ENCODE assay signal across 8 cellular contexts in the genomic region with DNA sequence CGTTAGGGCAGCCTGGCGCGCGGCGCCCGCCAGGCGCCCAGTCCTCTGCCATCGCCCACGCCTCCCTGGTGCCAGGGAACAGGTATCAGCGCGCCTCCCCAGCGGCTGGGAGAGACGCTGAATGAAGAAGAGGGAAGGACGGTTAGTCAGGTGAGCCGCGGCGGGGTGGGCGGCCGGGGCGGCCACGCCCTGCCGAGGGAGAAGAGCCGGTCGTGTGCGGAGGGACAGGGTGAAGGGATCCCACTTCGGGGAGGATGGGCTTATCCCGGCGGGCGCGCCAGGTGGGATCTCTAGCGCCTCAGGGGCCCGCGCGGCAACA. TPM values are rescaled to one million over a fixed set of nuclear protein-coding genes. Genes with fewer than 3 reads are reported as not detected.
DNase-seq lines count a peak whose midpoint lies in the region; ATAC-seq and TF ChIP-seq lines count a peak whose summit lies in the region.

No MANE protein-coding gene starts in this region.

- H3K27me3 Mint-ChIP-seq in brain = peaks cover 17% of the 10 kb centered on the region

- intact Hi-C loops in A673 (cut with micrococcal nuclease; ENCODE audit: unreplicated experiment) = loop anchor here (2.0 to 10.0 kb wide), 5 partner anchors 40 to 576 kb away; no protein-coding TSS in a partner anchor

- peaks cover 5% of the 10 kb centered on the region for H3K36me3 Mint-ChIP-seq in brain

- no peak overlapping the region for H3K4me2 ChIP-seq in Karpas-422 (ENCODE audit: low read depth, low read length, poor library complexity, severe bottlenecking)

- H3K79me2 ChIP-seq in Karpas-422 (ENCODE audit: low read length) = no peaks in the 10 kb centered on the region

- H3K9ac ChIP-seq in mucosa of rectum (ENCODE audit: low read depth in 1 of 2, low read length in 2 of 2) (peak overlapping the region; percentile 92 to 97), Karpas-422 (ENCODE audit: low read length) (no peak overlapping the region)

- peak overlapping the region; percentile 65 to 95 (median 85) for H3K27ac Mint-ChIP-seq in brain

- H3K4me3 Mint-ChIP-seq in brain = peak overlapping the region; percentile 90 to 99 (median 94)

- H3K27ac ChIP-seq in A673 (ENCODE audit: low read depth, low read length, poor library complexity, severe bottlenecking) (peak overlapping the region; percentile 82), mucosa of rectum (ENCODE audit: low read depth in 2 of 2, low read length in 2 of 2) (peak overlapping the region; percentile 89 to 93), Karpas-422 (ENCODE audit: low read length) (no peak overlapping the region)

- peak; percentile 34 for ATAC-seq in HG02840 (IDR thresholded peaks at IDR 0.05; ENCODE audit: low FRiP score, unreplicated experiment)

- H4K20me1 ChIP-seq in Karpas-422 (ENCODE audit: insufficient read depth, low read depth, low read length) = no peaks in the 10 kb centered on the region

- peaks cover 55% of the 10 kb centered on the region for H3K4me1 Mint-ChIP-seq in brain

- H3K4me1 ChIP-seq in A673 (ENCODE audit: insufficient read depth, low read length, poor library complexity, severe bottlenecking) (peaks cover 11% of the 10 kb centered on the region), mucosa of rectum (ENCODE audit: control insufficient read depth in 2 of 2, insufficient read depth in 2 of 2, low read length in 2 of 2) (peaks cover 0 to 3% of the 10 kb centered on the region in 2 donors), Karpas-422 (ENCODE audit: low read length) (no peaks in the 10 kb centered on the region)

- H3K4me3 ChIP-seq in A673 (ENCODE audit: low read depth, low read length, poor library complexity, severe bottlenecking) = peak overlapping the region; percentile 78
- peak overlapping the region; percentile 83 to 98 for H3K4me3 ChIP-seq in mucosa of rectum (ENCODE audit: low read length in 2 of 2)
- H3K4me3 ChIP-seq in Karpas-422 (ENCODE audit: low read length) = no peak overlapping the region

- H3K9me3 Mint-ChIP-seq in brain = peaks cover 0 to 3% (median 0%) of the 10 kb centered on the region in 5 experiments

- no TSS peak for BruUV-seq in A673 (replicated peaks; lab: Mats Ljungman, UMichigan)

- H3K9me2 ChIP-seq in Karpas-422 (replicated peaks; ENCODE audit: insufficient read depth, low read length) = no peaks in the 10 kb centered on the region

- no peaks in the 10 kb centered on the region for H3K9me3 ChIP-seq in A673 (ENCODE audit: low read depth, low read length, poor library complexity, severe bottlenecking)
- H3K9me3 ChIP-seq in mucosa of rectum (ENCODE audit: control insufficient read depth in 2 of 2, low read length in 2 of 2) = no peaks in the 10 kb centered on the region
- H3K9me3 ChIP-seq in Karpas-422 (ENCODE audit: low read length) = no peaks in the 10 kb centered on the region

- CTCF ChIA-PET in A673 (lab: Charles Lee) = interaction anchor here (0.6 to 1.9 kb wide), 11 partner anchors 12 to 236 kb away, joined by 3 to 11 read pairs (median 3); no protein-coding TSS in a partner anchor

- H2AFZ ChIP-seq in Karpas-422 (ENCODE audit: low read length) = no peak overlapping the region

- DNase-seq in A673 (ENCODE audit: low spot score) (no peak), SHP77 treated with DMSO at 0.1 percent for 48 hours (lab: John Stamatoyannopoulos, UW) (no peak), NCI-H1436 (lab: John Stamatoyannopoulos, UW) (no peak), GM20000 (ENCODE audit: low spot score) (no peak), Karpas-422 (no peak)

- POLR2A ChIA-PET in A673 (lab: Charles Lee; ENCODE audit: low non-redundant PET) = interaction anchor here (1.1 kb wide), 1 partner anchor 33 kb away, joined by 4 read pairs; no protein-coding TSS in a partner anchor

- no peaks in the 10 kb centered on the region for H3K27me3 ChIP-seq in A673 (replicated peaks; ENCODE audit: insufficient read depth, low read depth, low read length, poor library complexity)
- H3K27me3 ChIP-seq in mucosa of rectum (ENCODE audit: control insufficient read depth in 2 of 2, insufficient read depth in 2 of 2, low read length in 2 of 2) = no peaks in the 10 kb centered on the region
- H3K27me3 ChIP-seq in Karpas-422 (ENCODE audit: low read length) = no peaks in the 10 kb centered on the region

- H3K36me3 ChIP-seq in A673 (ENCODE audit: insufficient read depth, low read length, poor library complexity, severe bottlenecking) (no peaks in the 10 kb centered on the region), mucosa of rectum (ENCODE audit: control insufficient read depth in 2 of 2, insufficient read depth in 2 of 2, low read length in 2 of 2) (no peaks in the 10 kb centered on the region), Karpas-422 (ENCODE audit: insufficient read depth, low read length) (no peaks in the 10 kb centered on the region)

- peak; percentile 6; the same call in 1 of the 2 replicates for TF ChIP-seq CTCF in A673 (conservative IDR thresholded peaks at IDR 0.05; ENCODE audit: low read depth, low read length)
- TF ChIP-seq CTCF in brain (conservative IDR thresholded peaks at IDR 0.05) = peak; percentile 42 to 67
- no peak for TF ChIP-seq CTCF in GM20000 (IDR thresholded peaks at IDR 0.05; ENCODE audit: extremely low read depth, missing control alignments)

RNA-seq across cellular contexts. Expression of a gene that starts 0.6 kb away (rescaled TPM):
- 15.9 and 18.3 TPM in 2 replicates for total RNA-seq in A673 (2021)
- 9.9 TPM for polyA plus RNA-seq in brain (ENCODE audit: insufficient read depth, low read depth, low replicate concordance)
- not detected in 2 replicates for total RNA-seq in Karpas-422 (2014; rRNA removed; shearing (Covaris generic); ENCODE audit: low replicate concordance)

Comparison
In these comparisons a context has a peak if more than half of its experiments do, and no peak if none do; other contexts are left out.
1. RNA of a gene that starts 0.6 kb away (total RNA-seq): 15.9 to 18.3 TPM in A673; not detected in Karpas-422; every median in the first group is over 10 times any median in the second.